Comparison of ENCODE assay signal across 1 cellular context in the genomic region with DNA sequence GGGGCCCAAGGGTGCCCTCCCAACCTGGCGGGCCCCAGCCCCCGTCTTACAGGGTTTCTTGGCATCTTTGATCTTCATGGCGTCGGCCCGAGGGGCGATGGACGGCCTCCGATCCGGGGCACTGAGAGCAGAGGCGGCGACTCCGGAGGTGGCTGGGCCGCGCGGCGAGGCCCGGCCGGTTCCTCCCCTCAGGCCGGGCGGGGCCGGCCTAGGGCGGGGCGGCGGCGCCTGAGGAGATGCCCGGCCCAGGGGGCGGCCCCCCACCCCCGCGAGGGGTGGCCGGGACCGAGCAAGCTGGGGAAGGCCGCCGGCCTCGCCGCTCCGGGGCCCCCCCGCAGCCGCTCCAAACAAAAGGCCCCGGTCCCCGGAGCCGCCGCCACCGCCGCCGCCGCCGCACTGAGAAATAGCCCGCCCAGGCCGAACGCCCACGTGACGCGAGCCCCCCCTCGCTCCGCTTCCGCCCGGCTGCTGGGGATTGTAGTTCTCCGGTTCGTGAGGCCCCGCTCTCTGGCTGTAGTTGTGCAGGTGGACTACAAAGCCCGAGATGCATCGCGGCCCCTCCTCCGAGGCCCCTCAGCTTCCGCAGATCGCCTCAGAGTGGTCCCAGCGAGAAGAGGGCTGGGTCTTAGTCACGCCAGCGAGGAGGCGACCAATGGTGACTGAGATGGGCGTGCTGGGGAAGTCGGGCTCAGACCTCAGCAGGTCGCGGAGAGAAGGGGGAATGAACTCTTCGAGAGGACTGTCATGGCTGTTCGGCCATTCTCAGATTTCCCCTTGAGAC.
A peak's percentile ranks its signal among the peaks of the same experiment; 100 is the strongest.
TF ChIP-seq lines count a peak whose summit lies in the region.

A gene (minus strand): TSS at position 163 of the 781 bp plus-strand sequence. CDS start 85 bp downstream, at position 78.

TF ChIP-seq in K562, 482 proteins besides CTCF, POLR2A, EP300 and RAD21 (continued from another document and continues in another):
- TF ChIP-seq, protein P1, sequence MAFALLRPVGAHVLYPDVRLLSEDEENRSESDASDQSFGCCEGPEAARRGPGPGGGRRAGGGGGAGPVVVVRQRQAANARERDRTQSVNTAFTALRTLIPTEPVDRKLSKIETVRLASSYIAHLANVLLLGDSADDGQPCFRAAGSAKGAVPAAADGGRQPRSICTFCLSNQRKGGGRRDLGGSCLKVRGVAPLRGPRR (CRISPR knock-in tag; IDR thresholded peaks at IDR 0.05), result no peak
- TF ChIP-seq CBX2 (IDR thresholded peaks at IDR 0.05; ENCODE audit: insufficient read depth, low read length, poor library complexity, severe bottlenecking) (no peak), ZFP1 (CRISPR knock-in tag; IDR thresholded peaks at IDR 0.05) (no peak), SPI1 (IDR thresholded peaks at IDR 0.05; ENCODE audit: borderline replicate concordance, low read depth, low read length) (peak; percentile 74), SAFB (IDR thresholded peaks at IDR 0.05; ENCODE audit: borderline replicate concordance, low read depth, low read length) (no peak), IRF2 (CRISPR knock-in tag; IDR thresholded peaks at IDR 0.05) (no peak), NR3C1 (CRISPR knock-in tag; IDR thresholded peaks at IDR 0.05) (no peak), PTBP1 (IDR thresholded peaks at IDR 0.05; ENCODE audit: low read depth, low read length) (no peak), FOXA3 (CRISPR knock-in tag; conservative IDR thresholded peaks at IDR 0.05 in 1 of 2, IDR thresholded peaks at IDR 0.05 in 1 of 2) (no peak), ZFP30 (CRISPR knock-in tag; IDR thresholded peaks at IDR 0.05; ENCODE audit: borderline replicate concordance) (no peak), ZNF12 (CRISPR knock-in tag; IDR thresholded peaks at IDR 0.05) (peak; percentile 71), MAFK (IDR thresholded peaks at IDR 0.05; ENCODE audit: low read length) (no peak), ZNF384 (IDR thresholded peaks at IDR 0.05; ENCODE audit: low read depth, low read length) (no peak), GABPA (tag; conservative IDR thresholded peaks at IDR 0.05; ENCODE audit: low read depth) (peak; percentile 97), MEF2D (tag; conservative IDR thresholded peaks at IDR 0.05; ENCODE audit: low read depth) (no peak), BRF1 (IDR thresholded peaks at IDR 0.05; ENCODE audit: borderline replicate concordance, extremely low read depth, insufficient read length) (no peak), GTF2A2 (tag; IDR thresholded peaks at IDR 0.05) (no peak), ZNF24 (IDR thresholded peaks at IDR 0.05) (no peak; the same call in 1 of the 2 replicates), ZBTB1 (CRISPR knock-in tag; IDR thresholded peaks at IDR 0.05; ENCODE audit: borderline replicate concordance, low read depth) (0 out of 2 replicates have a peak, but pooled peaks have one; percentile 20), POLR3G (IDR thresholded peaks at IDR 0.05; ENCODE audit: extremely low read depth, insufficient read length, insufficient replicate concordance) (no peak), KDM4B (IDR thresholded peaks at IDR 0.05; ENCODE audit: borderline replicate concordance in 2 of 2, low read depth in 1 of 2) (peak in 1 of 2 experiments; percentile 99; a peak in 2 of 4 replicates), SMC3 (conservative IDR thresholded peaks at IDR 0.05; ENCODE audit: insufficient read depth, low read depth, low read length) (no peak), KHSRP (IDR thresholded peaks at IDR 0.05) (no peak), FUS (optimal IDR thresholded peaks at IDR 0.05; ENCODE audit: low read depth, low read length) (peak; percentile 32), NR2C2 (CRISPR knock-in tag; IDR thresholded peaks at IDR 0.05) (no peak), NR2C2 (tag; IDR thresholded peaks at IDR 0.05) (peak; percentile 89), MYNN (IDR thresholded peaks at IDR 0.05) (no peak), MYNN (CRISPR knock-in tag; IDR thresholded peaks at IDR 0.05) (no peak), BACH1 (tag; IDR thresholded peaks at IDR 0.05) (no peak), MCM5 (IDR thresholded peaks at IDR 0.05; ENCODE audit: low read depth) (no peak), FOXK1 (CRISPR knock-in tag; IDR thresholded peaks at IDR 0.05; ENCODE audit: borderline replicate concordance) (no peak)
- TF ChIP-seq, protein P2, sequence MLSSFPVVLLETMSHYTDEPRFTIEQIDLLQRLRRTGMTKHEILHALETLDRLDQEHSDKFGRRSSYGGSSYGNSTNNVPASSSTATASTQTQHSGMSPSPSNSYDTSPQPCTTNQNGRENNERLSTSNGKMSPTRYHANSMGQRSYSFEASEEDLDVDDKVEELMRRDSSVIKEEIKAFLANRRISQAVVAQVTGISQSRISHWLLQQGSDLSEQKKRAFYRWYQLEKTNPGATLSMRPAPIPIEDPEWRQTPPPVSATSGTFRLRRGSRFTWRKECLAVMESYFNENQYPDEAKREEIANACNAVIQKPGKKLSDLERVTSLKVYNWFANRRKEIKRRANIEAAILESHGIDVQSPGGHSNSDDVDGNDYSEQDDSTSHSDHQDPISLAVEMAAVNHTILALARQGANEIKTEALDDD (IDR thresholded peaks at IDR 0.05), result no peak; the same call in 1 of the 2 replicates
- TF ChIP-seq, protein P3, sequence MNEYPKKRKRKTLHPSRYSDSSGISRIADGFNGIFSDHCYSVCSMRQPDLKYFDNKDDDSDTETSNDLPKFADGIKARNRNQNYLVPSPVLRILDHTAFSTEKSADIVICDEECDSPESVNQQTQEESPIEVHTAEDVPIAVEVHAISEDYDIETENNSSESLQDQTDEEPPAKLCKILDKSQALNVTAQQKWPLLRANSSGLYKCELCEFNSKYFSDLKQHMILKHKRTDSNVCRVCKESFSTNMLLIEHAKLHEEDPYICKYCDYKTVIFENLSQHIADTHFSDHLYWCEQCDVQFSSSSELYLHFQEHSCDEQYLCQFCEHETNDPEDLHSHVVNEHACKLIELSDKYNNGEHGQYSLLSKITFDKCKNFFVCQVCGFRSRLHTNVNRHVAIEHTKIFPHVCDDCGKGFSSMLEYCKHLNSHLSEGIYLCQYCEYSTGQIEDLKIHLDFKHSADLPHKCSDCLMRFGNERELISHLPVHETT (CRISPR knock-in tag; conservative IDR thresholded peaks at IDR 0.05 in 1 of 2, IDR thresholded peaks at IDR 0.05 in 1 of 2), result peak in 1 of 2 experiments; percentile 100; a peak in 2 of 4 replicates
- TF ChIP-seq, protein P4, sequence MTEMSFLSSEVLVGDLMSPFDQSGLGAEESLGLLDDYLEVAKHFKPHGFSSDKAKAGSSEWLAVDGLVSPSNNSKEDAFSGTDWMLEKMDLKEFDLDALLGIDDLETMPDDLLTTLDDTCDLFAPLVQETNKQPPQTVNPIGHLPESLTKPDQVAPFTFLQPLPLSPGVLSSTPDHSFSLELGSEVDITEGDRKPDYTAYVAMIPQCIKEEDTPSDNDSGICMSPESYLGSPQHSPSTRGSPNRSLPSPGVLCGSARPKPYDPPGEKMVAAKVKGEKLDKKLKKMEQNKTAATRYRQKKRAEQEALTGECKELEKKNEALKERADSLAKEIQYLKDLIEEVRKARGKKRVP (CRISPR knock-in tag; IDR thresholded peaks at IDR 0.05), result no peak
- TF ChIP-seq, protein P5, sequence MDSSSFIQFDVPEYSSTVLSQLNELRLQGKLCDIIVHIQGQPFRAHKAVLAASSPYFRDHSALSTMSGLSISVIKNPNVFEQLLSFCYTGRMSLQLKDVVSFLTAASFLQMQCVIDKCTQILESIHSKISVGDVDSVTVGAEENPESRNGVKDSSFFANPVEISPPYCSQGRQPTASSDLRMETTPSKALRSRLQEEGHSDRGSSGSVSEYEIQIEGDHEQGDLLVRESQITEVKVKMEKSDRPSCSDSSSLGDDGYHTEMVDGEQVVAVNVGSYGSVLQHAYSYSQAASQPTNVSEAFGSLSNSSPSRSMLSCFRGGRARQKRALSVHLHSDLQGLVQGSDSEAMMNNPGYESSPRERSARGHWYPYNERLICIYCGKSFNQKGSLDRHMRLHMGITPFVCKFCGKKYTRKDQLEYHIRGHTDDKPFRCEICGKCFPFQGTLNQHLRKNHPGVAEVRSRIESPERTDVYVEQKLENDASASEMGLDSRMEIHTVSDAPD (CRISPR knock-in tag; IDR thresholded peaks at IDR 0.05), result no peak
- TF ChIP-seq, protein P6, sequence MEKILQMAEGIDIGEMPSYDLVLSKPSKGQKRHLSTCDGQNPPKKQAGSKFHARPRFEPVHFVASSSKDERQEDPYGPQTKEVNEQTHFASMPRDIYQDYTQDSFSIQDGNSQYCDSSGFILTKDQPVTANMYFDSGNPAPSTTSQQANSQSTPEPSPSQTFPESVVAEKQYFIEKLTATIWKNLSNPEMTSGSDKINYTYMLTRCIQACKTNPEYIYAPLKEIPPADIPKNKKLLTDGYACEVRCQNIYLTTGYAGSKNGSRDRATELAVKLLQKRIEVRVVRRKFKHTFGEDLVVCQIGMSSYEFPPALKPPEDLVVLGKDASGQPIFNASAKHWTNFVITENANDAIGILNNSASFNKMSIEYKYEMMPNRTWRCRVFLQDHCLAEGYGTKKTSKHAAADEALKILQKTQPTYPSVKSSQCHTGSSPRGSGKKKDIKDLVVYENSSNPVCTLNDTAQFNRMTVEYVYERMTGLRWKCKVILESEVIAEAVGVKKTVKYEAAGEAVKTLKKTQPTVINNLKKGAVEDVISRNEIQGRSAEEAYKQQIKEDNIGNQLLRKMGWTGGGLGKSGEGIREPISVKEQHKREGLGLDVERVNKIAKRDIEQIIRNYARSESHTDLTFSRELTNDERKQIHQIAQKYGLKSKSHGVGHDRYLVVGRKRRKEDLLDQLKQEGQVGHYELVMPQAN (IDR thresholded peaks at IDR 0.05; ENCODE audit: borderline replicate concordance), result no peak
- TF ChIP-seq, protein P7, sequence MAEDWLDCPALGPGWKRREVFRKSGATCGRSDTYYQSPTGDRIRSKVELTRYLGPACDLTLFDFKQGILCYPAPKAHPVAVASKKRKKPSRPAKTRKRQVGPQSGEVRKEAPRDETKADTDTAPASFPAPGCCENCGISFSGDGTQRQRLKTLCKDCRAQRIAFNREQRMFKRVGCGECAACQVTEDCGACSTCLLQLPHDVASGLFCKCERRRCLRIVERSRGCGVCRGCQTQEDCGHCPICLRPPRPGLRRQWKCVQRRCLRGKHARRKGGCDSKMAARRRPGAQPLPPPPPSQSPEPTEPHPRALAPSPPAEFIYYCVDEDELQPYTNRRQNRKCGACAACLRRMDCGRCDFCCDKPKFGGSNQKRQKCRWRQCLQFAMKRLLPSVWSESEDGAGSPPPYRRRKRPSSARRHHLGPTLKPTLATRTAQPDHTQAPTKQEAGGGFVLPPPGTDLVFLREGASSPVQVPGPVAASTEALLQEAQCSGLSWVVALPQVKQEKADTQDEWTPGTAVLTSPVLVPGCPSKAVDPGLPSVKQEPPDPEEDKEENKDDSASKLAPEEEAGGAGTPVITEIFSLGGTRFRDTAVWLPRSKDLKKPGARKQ (CRISPR knock-in tag; IDR thresholded peaks at IDR 0.05), result no peak
- TF ChIP-seq, protein P8, sequence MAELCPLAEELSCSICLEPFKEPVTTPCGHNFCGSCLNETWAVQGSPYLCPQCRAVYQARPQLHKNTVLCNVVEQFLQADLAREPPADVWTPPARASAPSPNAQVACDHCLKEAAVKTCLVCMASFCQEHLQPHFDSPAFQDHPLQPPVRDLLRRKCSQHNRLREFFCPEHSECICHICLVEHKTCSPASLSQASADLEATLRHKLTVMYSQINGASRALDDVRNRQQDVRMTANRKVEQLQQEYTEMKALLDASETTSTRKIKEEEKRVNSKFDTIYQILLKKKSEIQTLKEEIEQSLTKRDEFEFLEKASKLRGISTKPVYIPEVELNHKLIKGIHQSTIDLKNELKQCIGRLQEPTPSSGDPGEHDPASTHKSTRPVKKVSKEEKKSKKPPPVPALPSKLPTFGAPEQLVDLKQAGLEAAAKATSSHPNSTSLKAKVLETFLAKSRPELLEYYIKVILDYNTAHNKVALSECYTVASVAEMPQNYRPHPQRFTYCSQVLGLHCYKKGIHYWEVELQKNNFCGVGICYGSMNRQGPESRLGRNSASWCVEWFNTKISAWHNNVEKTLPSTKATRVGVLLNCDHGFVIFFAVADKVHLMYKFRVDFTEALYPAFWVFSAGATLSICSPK (IDR thresholded peaks at IDR 0.05; ENCODE audit: borderline replicate concordance), result no peak
- TF ChIP-seq, protein P9, sequence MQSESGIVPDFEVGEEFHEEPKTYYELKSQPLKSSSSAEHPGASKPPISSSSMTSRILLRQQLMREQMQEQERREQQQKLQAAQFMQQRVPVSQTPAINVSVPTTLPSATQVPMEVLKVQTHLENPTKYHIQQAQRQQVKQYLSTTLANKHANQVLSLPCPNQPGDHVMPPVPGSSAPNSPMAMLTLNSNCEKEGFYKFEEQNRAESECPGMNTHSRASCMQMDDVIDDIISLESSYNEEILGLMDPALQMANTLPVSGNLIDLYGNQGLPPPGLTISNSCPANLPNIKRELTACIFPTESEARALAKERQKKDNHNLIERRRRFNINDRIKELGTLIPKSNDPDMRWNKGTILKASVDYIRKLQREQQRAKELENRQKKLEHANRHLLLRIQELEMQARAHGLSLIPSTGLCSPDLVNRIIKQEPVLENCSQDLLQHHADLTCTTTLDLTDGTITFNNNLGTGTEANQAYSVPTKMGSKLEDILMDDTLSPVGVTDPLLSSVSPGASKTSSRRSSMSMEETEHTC (IDR thresholded peaks at IDR 0.05), result peak; percentile 72
- TF ChIP-seq, protein P10, sequence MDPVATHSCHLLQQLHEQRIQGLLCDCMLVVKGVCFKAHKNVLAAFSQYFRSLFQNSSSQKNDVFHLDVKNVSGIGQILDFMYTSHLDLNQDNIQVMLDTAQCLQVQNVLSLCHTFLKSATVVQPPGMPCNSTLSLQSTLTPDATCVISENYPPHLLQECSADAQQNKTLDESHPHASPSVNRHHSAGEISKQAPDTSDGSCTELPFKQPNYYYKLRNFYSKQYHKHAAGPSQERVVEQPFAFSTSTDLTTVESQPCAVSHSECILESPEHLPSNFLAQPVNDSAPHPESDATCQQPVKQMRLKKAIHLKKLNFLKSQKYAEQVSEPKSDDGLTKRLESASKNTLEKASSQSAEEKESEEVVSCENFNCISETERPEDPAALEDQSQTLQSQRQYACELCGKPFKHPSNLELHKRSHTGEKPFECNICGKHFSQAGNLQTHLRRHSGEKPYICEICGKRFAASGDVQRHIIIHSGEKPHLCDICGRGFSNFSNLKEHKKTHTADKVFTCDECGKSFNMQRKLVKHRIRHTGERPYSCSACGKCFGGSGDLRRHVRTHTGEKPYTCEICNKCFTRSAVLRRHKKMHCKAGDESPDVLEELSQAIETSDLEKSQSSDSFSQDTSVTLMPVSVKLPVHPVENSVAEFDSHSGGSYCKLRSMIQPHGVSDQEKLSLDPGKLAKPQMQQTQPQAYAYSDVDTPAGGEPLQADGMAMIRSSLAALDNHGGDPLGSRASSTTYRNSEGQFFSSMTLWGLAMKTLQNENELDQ (CRISPR knock-in tag; IDR thresholded peaks at IDR 0.05; ENCODE audit: borderline replicate concordance), result no peak
- TF ChIP-seq, protein P11, sequence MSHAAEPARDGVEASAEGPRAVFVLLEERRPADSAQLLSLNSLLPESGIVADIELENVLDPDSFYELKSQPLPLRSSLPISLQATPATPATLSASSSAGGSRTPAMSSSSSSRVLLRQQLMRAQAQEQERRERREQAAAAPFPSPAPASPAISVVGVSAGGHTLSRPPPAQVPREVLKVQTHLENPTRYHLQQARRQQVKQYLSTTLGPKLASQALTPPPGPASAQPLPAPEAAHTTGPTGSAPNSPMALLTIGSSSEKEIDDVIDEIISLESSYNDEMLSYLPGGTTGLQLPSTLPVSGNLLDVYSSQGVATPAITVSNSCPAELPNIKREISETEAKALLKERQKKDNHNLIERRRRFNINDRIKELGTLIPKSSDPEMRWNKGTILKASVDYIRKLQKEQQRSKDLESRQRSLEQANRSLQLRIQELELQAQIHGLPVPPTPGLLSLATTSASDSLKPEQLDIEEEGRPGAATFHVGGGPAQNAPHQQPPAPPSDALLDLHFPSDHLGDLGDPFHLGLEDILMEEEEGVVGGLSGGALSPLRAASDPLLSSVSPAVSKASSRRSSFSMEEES (CRISPR knock-in tag; IDR thresholded peaks at IDR 0.05), result peak; percentile 91
